8 cellular contexts compared by ENCODE assay signal in the genomic region with DNA sequence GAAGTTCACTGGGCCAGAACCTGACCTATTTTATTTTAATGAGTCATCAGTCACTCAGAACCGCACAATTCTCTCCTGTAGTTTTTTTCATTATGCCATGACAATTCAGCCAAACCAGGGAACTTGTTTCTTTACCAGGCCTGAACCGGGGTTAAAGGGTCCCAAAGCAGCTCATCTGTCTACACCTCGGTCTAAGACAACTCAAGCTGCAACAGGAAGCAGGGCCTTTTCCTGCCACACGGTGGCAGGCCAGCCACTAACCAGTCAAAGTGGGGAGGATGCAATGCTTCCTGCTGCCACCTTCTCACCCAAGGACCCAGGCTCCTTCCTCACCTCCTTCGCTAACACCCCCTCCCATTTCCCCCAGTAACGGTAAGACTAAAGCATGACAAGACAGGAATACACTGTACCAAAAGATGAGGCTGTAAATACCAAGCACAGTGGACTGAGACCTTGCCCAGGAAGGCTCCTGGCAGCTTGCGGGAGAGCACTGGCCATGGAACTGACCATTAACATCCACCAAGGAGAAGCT. TPM values are rescaled to one million over a fixed set of nuclear protein-coding genes. Genes with fewer than 3 reads are reported as not detected.
DNase-seq lines count a peak whose midpoint lies in the region; ATAC-seq and TF ChIP-seq lines count a peak whose summit lies in the region.

No MANE protein-coding gene starts in this region.

- H3K4me1 ChIP-seq in OCI-LY1 (ENCODE audit: insufficient read depth, low read length, severe bottlenecking) (no peaks in the 10 kb centered on the region), osteoblast (ENCODE audit: insufficient read depth, low read length) (no peaks in the 10 kb centered on the region)

- no peak overlapping the region for H3K4me2 ChIP-seq in OCI-LY1 (ENCODE audit: low read length)
- no peak overlapping the region for H3K4me2 ChIP-seq in osteoblast (ENCODE audit: insufficient read depth, low read length)

- no peaks in the 10 kb centered on the region for H3K36me3 Mint-ChIP-seq in type B pancreatic cell

- H3K4me3 Mint-ChIP-seq in type B pancreatic cell = no peak overlapping the region

- H3K9me3 ChIP-seq in OCI-LY1 (ENCODE audit: low read length) = no peaks in the 10 kb centered on the region
- no peaks in the 10 kb centered on the region for H3K9me3 ChIP-seq in osteoblast (ENCODE audit: low read depth, low read length)

- no peaks in the 10 kb centered on the region for H3K9me3 Mint-ChIP-seq in type B pancreatic cell

- H3K27me3 Mint-ChIP-seq in type B pancreatic cell = peaks cover 14% of the 10 kb centered on the region

- no peaks in the 10 kb centered on the region for H3K79me2 ChIP-seq in OCI-LY1 (ENCODE audit: insufficient read depth, low read length)
- no peaks in the 10 kb centered on the region for H3K79me2 ChIP-seq in osteoblast (ENCODE audit: insufficient read depth, low read length)

- peak; percentile 4 for DNase-seq in NCI-H146 (lab: John Stamatoyannopoulos, UW)
- no peak for DNase-seq in NCI-H146 treated with DMSO at 0.1 percent for 48 hours (lab: John Stamatoyannopoulos, UW; ENCODE audit: unreplicated experiment)
- DNase-seq in activated T-cell treated with anti-CD3 and anti-CD28 coated beads for 4 hours = peak; percentile 46
- DNase-seq in fibroblast of mammary gland (ENCODE audit: low read depth) = peak; percentile 57
- DNase-seq in osteoblast (ENCODE audit: insufficient read length, low spot score, missing footprints) = peak; percentile 86
- DNase-seq in type B pancreatic cell (ENCODE audit: extremely low spot score, unreplicated experiment) = no peak

- H4K20me1 ChIP-seq in OCI-LY1 (ENCODE audit: insufficient read depth, low read length) (no peaks in the 10 kb centered on the region), osteoblast (ENCODE audit: insufficient read depth, low read length) (no peaks in the 10 kb centered on the region)

- no peak overlapping the region for H3K9ac ChIP-seq in OCI-LY1 (ENCODE audit: low read length)

- H3K27me3 ChIP-seq in OCI-LY1 (ENCODE audit: insufficient read depth, low read length) = no peaks in the 10 kb centered on the region
- peaks cover 15% of the 10 kb centered on the region for H3K27me3 ChIP-seq in osteoblast (ENCODE audit: insufficient read depth, low read length)

- H3K4me1 Mint-ChIP-seq in type B pancreatic cell (ENCODE audit: unreplicated experiment) = no peaks in the 10 kb centered on the region

- H3K36me3 ChIP-seq in OCI-LY1 (ENCODE audit: insufficient read depth, low read length) (no peaks in the 10 kb centered on the region), osteoblast (ENCODE audit: insufficient read depth, low read length) (no peaks in the 10 kb centered on the region)

- peak; percentile 72 for ATAC-seq in HG02798 (IDR thresholded peaks at IDR 0.05; ENCODE audit: poor library complexity, unreplicated experiment)

- H3K27ac ChIP-seq in OCI-LY1 (ENCODE audit: low read depth, low read length, poor library complexity, severe bottlenecking) = no peak overlapping the region
- H3K27ac ChIP-seq in osteoblast (ENCODE audit: low read depth, low read length) = no peak overlapping the region

- no peak overlapping the region for H3K27ac Mint-ChIP-seq in type B pancreatic cell

- H3F3A ChIP-seq in OCI-LY1 (ENCODE audit: insufficient read depth, low read length) = no peaks in the 10 kb centered on the region

- H2AFZ ChIP-seq in OCI-LY1 (ENCODE audit: low read length) (no peak overlapping the region), osteoblast (ENCODE audit: low read length) (no peak overlapping the region)

- no peaks in the 10 kb centered on the region for H3K9me2 ChIP-seq in OCI-LY1 (ENCODE audit: low read depth, low read length)

- H3K4me3 ChIP-seq in OCI-LY1 (ENCODE audit: low read depth, low read length, poor library complexity, severe bottlenecking) (no peak overlapping the region), fibroblast of mammary gland (ENCODE audit: control insufficient read depth, low read depth, low read length) (no peak overlapping the region), osteoblast (ENCODE audit: insufficient read depth, low read length) (no peak overlapping the region)

- peak; percentile 76 for TF ChIP-seq CTCF in OCI-LY1 (IDR thresholded peaks at IDR 0.05; ENCODE audit: low read length)
- TF ChIP-seq CTCF in fibroblast of mammary gland (conservative IDR thresholded peaks at IDR 0.05; ENCODE audit: control insufficient read depth, insufficient read depth, low read depth, low read length) = peak; percentile 87
- TF ChIP-seq CTCF in osteoblast (IDR thresholded peaks at IDR 0.05; ENCODE audit: extremely low read depth, low read depth, low read length) = peak; percentile 88
- TF ChIP-seq CTCF in type B pancreatic cell (conservative IDR thresholded peaks at IDR 0.05) = peak; percentile 89

RNA-seq across cellular contexts. Expression of a gene that starts 56.7 kb away (rescaled TPM):
- 18.8 and 26.8 TPM in 2 replicates for total RNA-seq in osteoblast
- 43.6 and 44.6 TPM in 2 replicates for total RNA-seq in type B pancreatic cell (ENCODE audit: low replicate concordance)

Comparison
In these comparisons a context has a peak if more than half of its experiments do, and no peak if none do; other contexts are left out.
1. DNase-seq: peak in NCI-H146 (single experiment), activated T-cell treated with anti-CD3 and anti-CD28 coated beads for 4 hours (single experiment), fibroblast of mammary gland (single experiment) and osteoblast (single experiment); none in NCI-H146 treated with DMSO at 0.1 percent for 48 hours (single experiment) and type B pancreatic cell (single experiment).
2. Peak in every context shown above with its lines, with median percentiles within 50 percentile points of each other: CTCF ChIP-seq.